26 cellular contexts compared by ENCODE assay signal in the genomic region with DNA sequence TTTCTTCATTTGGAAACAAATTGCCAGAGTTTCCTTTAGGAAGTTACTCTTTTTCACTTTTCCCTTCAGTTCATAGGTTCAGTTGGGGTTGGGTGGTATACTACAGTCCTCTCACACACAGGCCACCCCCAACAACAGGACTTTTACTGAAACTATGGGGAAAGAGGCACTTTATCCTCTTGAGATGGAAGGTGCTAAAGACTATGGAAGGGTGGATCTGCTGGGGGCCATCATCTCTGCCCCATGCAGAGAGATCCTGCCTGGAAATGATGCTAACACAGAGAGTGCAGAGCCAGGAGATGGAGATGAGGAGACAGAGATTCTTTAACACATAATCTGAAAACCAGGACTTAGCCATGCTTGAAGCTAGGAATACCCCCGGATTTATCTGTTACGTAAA. TPM values are rescaled to one million over a fixed set of nuclear protein-coding genes. Genes with fewer than 3 reads are reported as not detected.
DNase-seq lines count a peak whose midpoint lies in the region; ATAC-seq, FAIRE-seq and TF ChIP-seq lines count a peak whose summit lies in the region.
"Had no signal": no experiment of that assay in that cellular context is flagged by ENCODE, and none has a peak within 500 bp of the region (broad histone marks: within the 10 kb centered on the region; RNA-seq: fewer than 3 reads in every experiment).

No MANE protein-coding gene starts in this region.

- H3K27me3 ChIP-seq in GM23338 (ENCODE audit: insufficient read depth) (peaks cover 34% of the 10 kb centered on the region), K562 (ENCODE audit: control insufficient read depth in 2 of 2, insufficient read depth in 2 of 2, low read length in 2 of 2) (peaks cover 19 to 26% of the 10 kb centered on the region in 2 experiments), gastroesophageal sphincter (no peaks in the 10 kb centered on the region), rectal smooth muscle tissue (ENCODE audit: control insufficient read depth, insufficient read depth, low read length) (no peaks in the 10 kb centered on the region)

- peaks cover 40% of the 10 kb centered on the region for H3K4me1 Mint-ChIP-seq in GM23338
- H3K4me1 Mint-ChIP-seq: IgD-negative memory B cell had no signal

- H3K4me3 ChIP-seq in GM23338 = no peak overlapping the region
- H3K4me3 ChIP-seq in K562 = no peak overlapping the region
- no peak overlapping the region for H3K4me3 ChIP-seq in gastroesophageal sphincter
- H3K4me3 ChIP-seq in rectal smooth muscle tissue (ENCODE audit: low read length) = no peak overlapping the region

- H3K36me3 ChIP-seq in GM23338 (ENCODE audit: insufficient read depth) (no peaks in the 10 kb centered on the region), K562 (ENCODE audit: control insufficient read depth, insufficient read depth, low read length) (no peaks in the 10 kb centered on the region), gastroesophageal sphincter (no peaks in the 10 kb centered on the region), rectal smooth muscle tissue (ENCODE audit: control insufficient read depth, insufficient read depth, low read length) (no peaks in the 10 kb centered on the region)
- H3K36me3 ChIP-seq: BE2C had no signal

- H3K9me1 ChIP-seq in K562 (ENCODE audit: control insufficient read depth, insufficient read depth, low read length) = no peaks in the 10 kb centered on the region

- H2AFZ ChIP-seq in GM23338 (no peak overlapping the region), K562 (ENCODE audit: low read depth, low read length) (no peak overlapping the region)

- H3K79me2 ChIP-seq in GM23338 (replicated peaks; ENCODE audit: insufficient read depth) (no peaks in the 10 kb centered on the region), K562 (ENCODE audit: control insufficient read depth, insufficient read depth, low read length) (no peaks in the 10 kb centered on the region)

- CTCF ChIA-PET in K562 (lab: Yijun Ruan, JAX; ENCODE audit: low intra/inter-chr PET ratio) = no interaction called here

- TF ChIP-seq EP300 in K562 (IDR thresholded peaks at IDR 0.05; ENCODE audit: low read length) (no peak), gastroesophageal sphincter (IDR thresholded peaks at IDR 0.05) (no peak)

- peaks cover 21% of the 10 kb centered on the region for H3K27me3 Mint-ChIP-seq in GM23338 (ENCODE audit: insufficient read depth, low read depth, poor library complexity)

- TF ChIP-seq POLR2A in K562 (conservative IDR thresholded peaks at IDR 0.05) (no peak), gastroesophageal sphincter (IDR thresholded peaks at IDR 0.05) (no peak)

- no peaks in the 10 kb centered on the region for H3F3A ChIP-seq in GM23338 (replicated peaks; ENCODE audit: low read depth)

- H4K20me1 ChIP-seq in GM23338 (replicated peaks; ENCODE audit: insufficient read depth) (no peaks in the 10 kb centered on the region), K562 (replicated peaks; ENCODE audit: control insufficient read depth, insufficient read depth, low read length) (no peaks in the 10 kb centered on the region)

- peak; percentile 6 for FAIRE-seq in K562 (lab: Jason Lieb, UNC)
- FAIRE-seq: GM12891 had no signal

- H3K9ac ChIP-seq in K562 (ENCODE audit: insufficient read depth in 1 of 2, low read depth in 2 of 2, low read length in 2 of 2) = no peak overlapping the region
- H3K9ac ChIP-seq in rectal smooth muscle tissue (ENCODE audit: low read length) = no peak overlapping the region

- H3K4me1 ChIP-seq in GM23338 (ENCODE audit: insufficient read depth) (peaks cover 33% of the 10 kb centered on the region), K562 (replicated peaks in 1 of 2; ENCODE audit: control insufficient read depth in 2 of 2, insufficient read depth in 2 of 2, low read length in 2 of 2) (peaks cover 0 to 4% of the 10 kb centered on the region in 2 experiments; a peak in 1 of 5 replicates), gastroesophageal sphincter (peaks cover 4 to 62% (median 6%) of the 10 kb centered on the region in 3 donors), rectal smooth muscle tissue (ENCODE audit: control insufficient read depth, insufficient read depth, low read length) (peaks cover 8% of the 10 kb centered on the region)
- H3K4me1 ChIP-seq: BE2C had no signal

- in situ Hi-C loops in K562 (cut with MboI) = no loop called here

- no peaks in the 10 kb centered on the region for H3K9me3 Mint-ChIP-seq in GM23338
- H3K9me3 Mint-ChIP-seq: IgD-negative memory B cell had no signal

- intact Hi-C loops in K562 (cut with micrococcal nuclease) = no loop called here

- no peak for ATAC-seq in GM23338
- ATAC-seq in K562 = no peak
- ATAC-seq in gastroesophageal sphincter = no peak
- ATAC-seq in HG03280 (IDR thresholded peaks at IDR 0.05; ENCODE audit: unreplicated experiment) = no peak
- no peak for ATAC-seq in GM18867 (IDR thresholded peaks at IDR 0.05; ENCODE audit: unreplicated experiment)

- no TSS peak for BruUV-seq in K562 (replicated peaks; lab: Mats Ljungman, UMichigan)

- DNase-seq in GM23338 (ENCODE audit: low spot score) (no peak), K562 (ENCODE audit: extremely low read depth in 1 of 4, low spot score in 3 of 4) (no peak), NCI-H1092 (lab: John Stamatoyannopoulos, UW) (no peak)
- DNase-seq: 8988T, ACHN, BE2C, Calu3, DMS79 treated with DMSO at 0.1 percent for 48 hours, GF-D8, H7, NCI-H1048, NCI-H1417 treated with DMSO at 0.1 percent for 48 hours, NCI-H187, NCI-H2081 treated with DMSO at 0.1 percent for 48 hours, NCI-H446, NCI-H526, Right ventricle myocardium superior, RPMI8226 had no signal

- H3K4me3 Mint-ChIP-seq in GM23338 = no peak overlapping the region
- H3K4me3 Mint-ChIP-seq: CD14-positive monocyte, IgD-negative memory B cell had no signal

- no peaks in the 10 kb centered on the region for H3K36me3 Mint-ChIP-seq in GM23338 (ENCODE audit: low read depth)
- H3K36me3 Mint-ChIP-seq: CD14-positive monocyte had no signal

- peaks cover 9% of the 10 kb centered on the region for H3K9me2 ChIP-seq in GM23338 (ENCODE audit: insufficient read depth)

- TF ChIP-seq CTCF in GM23338 (conservative IDR thresholded peaks at IDR 0.05; ENCODE audit: low read depth in 2 of 2) (no peak), K562 (IDR thresholded peaks at IDR 0.05 in 2 of 3, conservative IDR thresholded peaks at IDR 0.05 in 1 of 3; ENCODE audit: insufficient read depth in 2 of 3, low read depth in 1 of 3, low read length in 3 of 3) (no peak), gastroesophageal sphincter (IDR thresholded peaks at IDR 0.05) (no peak)

- no peak for TF ChIP-seq RAD21 in K562 (CRISPR knock-in tag; conservative IDR thresholded peaks at IDR 0.05 in 1 of 2, IDR thresholded peaks at IDR 0.05 in 1 of 2)

- H3K9me3 ChIP-seq in K562 (replicated peaks; ENCODE audit: control insufficient read depth, insufficient read depth, low read depth, low read length) (no peaks in the 10 kb centered on the region), gastroesophageal sphincter (no peaks in the 10 kb centered on the region)
- H3K9me3 ChIP-seq: BE2C had no signal

- POLR2A ChIA-PET in K562 (lab: Yijun Ruan, JAX) = no interaction called here

- peak overlapping the region; percentile 7; the same call in 1 of the 2 replicates for H3K4me2 ChIP-seq in GM23338
- no peak overlapping the region for H3K4me2 ChIP-seq in K562 (ENCODE audit: insufficient read depth, low read length)

- H3K27ac Mint-ChIP-seq in GM23338 = no peak overlapping the region
- H3K27ac Mint-ChIP-seq: CD14-positive monocyte, IgD-negative memory B cell had no signal

- H3K27ac ChIP-seq in GM23338 (ENCODE audit: low read depth) (no peak overlapping the region), K562 (ENCODE audit: extremely low read depth, low read depth, low read length) (no peak overlapping the region), gastroesophageal sphincter (peak overlapping the region; percentile 61 to 76 (median 67)), rectal smooth muscle tissue (ENCODE audit: low read depth, low read length) (peak overlapping the region; percentile 34)

- 3% methylated on average over 2 of the region's 2 CpGs for WGBS in K562 (ENCODE audit: insufficient coverage, low coverage, missing lambda C conversion rate)
- WGBS in gastroesophageal sphincter (ENCODE audit: low coverage in 1 of 2), 2 donors = 62 to 73% methylated on average over 2 of the region's 2 CpGs

RNA-seq across cellular contexts. Expression of gene ILDR2, which starts 24.3 kb away (rescaled TPM):
- total RNA-seq in GM23338 (2014; rRNA removed; shearing (Covaris generic)) = 1.0 and 2.4 TPM in 2 replicates
- polyA plus RNA-seq in GM23338 (2016; fragmentation: Nextera tagmentation; extraction: Ambion mirVana) = 0.12 and 0.27 TPM in 2 replicates
- not detected in 2 replicates for total RNA-seq in K562 (2011; cell fraction: chromatin; rRNA removed; ENCODE audit: low replicate concordance)
- total RNA-seq in K562 (2011; cell fraction: nucleolus; rRNA removed) = not detected in 2 replicates
- total RNA-seq in K562 (2011; cell fraction: nucleoplasm; rRNA removed) = 0.22 TPM in 1 of 2 replicates, not detected in the other
- 0.12 and 0.18 TPM in 2 replicates for total RNA-seq in K562 (2014; rRNA removed)
- 0.04 and 0.06 TPM in 2 replicates for total RNA-seq in K562 (2014; rRNA removed; fragmentation: Illumina TruSeq; extraction: Trizol)
- 0.04 TPM in 1 of 2 replicates, not detected in the other for total RNA-seq in K562 (2015; rRNA removed; fragmentation: Illumina TruSeq; extraction: Trizol)
- total RNA-seq in K562 (2021) = 0.16 and 0.20 TPM in 2 replicates
- 0.01 and 0.20 TPM in 2 replicates for polyA plus RNA-seq in K562 (2011; rRNA removed)
- under 0.01 and 0.06 TPM in 2 replicates for polyA plus RNA-seq in K562 (2011; cell fraction: cytosol; rRNA removed)
- 0.03 TPM in 1 of 2 replicates, not detected in the other for polyA plus RNA-seq in K562 (2011; cell fraction: nucleus; rRNA removed)
- polyA plus RNA-seq in K562 (2012) = 0.01 and 0.06 TPM in 2 replicates
- polyA plus RNA-seq in K562 (2014; fragmentation: Illumina TruSeq; extraction: Trizol) = 0.18 and 0.31 TPM in 2 replicates
- not detected for polyA plus RNA-seq in K562 (2014; fragmentation: Nextera tagmentation; extraction: Ambion mirVana)
- 0.03 TPM in 1 of 2 replicates, not detected in the other for polyA plus RNA-seq in K562 (2014; rRNA removed)
- polyA minus RNA-seq in K562 (2011; rRNA and poly(A)+ RNA removed) = 0.56 TPM in 1 of 2 replicates, not detected in the other
- polyA minus RNA-seq in K562 (2011; cell fraction: cytosol; rRNA and poly(A)+ RNA removed) = not detected in 2 replicates
- under 0.01 TPM in 1 of 2 replicates, not detected in the other for polyA minus RNA-seq in K562 (2011; cell fraction: nucleus; rRNA and poly(A)+ RNA removed)
- total RNA-seq in gastroesophageal sphincter = 10 to 100 TPM in 1 of 4 donors, 1 to 10 TPM in 3; 2.7 to 15.2 (median 8.2) TPM
- polyA plus RNA-seq: CD14-positive monocyte, IgD-negative memory B cell had no signal

RNA-seq across cellular contexts. Expression of gene MAEL, which starts 38.0 kb away (rescaled TPM):
- 0.35 and 0.76 TPM in 2 replicates for total RNA-seq in GM23338 (2014; rRNA removed; shearing (Covaris generic))
- polyA plus RNA-seq in GM23338 (2016; fragmentation: Nextera tagmentation; extraction: Ambion mirVana) = 0.66 and 0.95 TPM in 2 replicates
- 0.60 TPM in 1 of 2 replicates, not detected in the other for total RNA-seq in K562 (2011; cell fraction: chromatin; rRNA removed; ENCODE audit: low replicate concordance)
- total RNA-seq in K562 (2011; cell fraction: nucleolus; rRNA removed) = 0.26 and 0.33 TPM in 2 replicates
- total RNA-seq in K562 (2011; cell fraction: nucleoplasm; rRNA removed) = not detected in 2 replicates
- 0.50 and 0.65 TPM in 2 replicates for total RNA-seq in K562 (2014; rRNA removed)
- 0.84 and 1.1 TPM in 2 replicates for total RNA-seq in K562 (2014; rRNA removed; fragmentation: Illumina TruSeq; extraction: Trizol)
- total RNA-seq in K562 (2015; rRNA removed; fragmentation: Illumina TruSeq; extraction: Trizol) = 0.51 and 1.2 TPM in 2 replicates
- total RNA-seq in K562 (2021) = 0.74 and 0.75 TPM in 2 replicates
- polyA plus RNA-seq in K562 (2011; rRNA removed) = 0.09 and 0.11 TPM in 2 replicates
- 0.06 TPM in 1 of 2 replicates, not detected in the other for polyA plus RNA-seq in K562 (2011; cell fraction: cytosol; rRNA removed)
- 0.06 TPM in 1 of 2 replicates, not detected in the other for polyA plus RNA-seq in K562 (2011; cell fraction: nucleus; rRNA removed)
- 0.87 and 2.1 TPM in 2 replicates for polyA plus RNA-seq in K562 (2012)
- 0.97 and 1.6 TPM in 2 replicates for polyA plus RNA-seq in K562 (2014; fragmentation: Illumina TruSeq; extraction: Trizol)
- polyA plus RNA-seq in K562 (2014; fragmentation: Nextera tagmentation; extraction: Ambion mirVana) = 1 to 10 TPM; 1.5 to 1.9 TPM
- 0.27 and 0.97 TPM in 2 replicates for polyA plus RNA-seq in K562 (2014; rRNA removed)
- 0.09 TPM in 1 of 2 replicates, not detected in the other for polyA minus RNA-seq in K562 (2011; rRNA and poly(A)+ RNA removed)
- polyA minus RNA-seq in K562 (2011; cell fraction: cytosol; rRNA and poly(A)+ RNA removed) = not detected in 2 replicates
- polyA minus RNA-seq in K562 (2011; cell fraction: nucleus; rRNA and poly(A)+ RNA removed) = not detected in 2 replicates
- total RNA-seq in gastroesophageal sphincter = 1 to 10 TPM in 2 of 4 donors, under 1 TPM in 2; 0.54 to 2.0 (median 0.90) TPM
- total RNA-seq: Calu3, H7, SK-MEL-5 had no signal
- polyA plus RNA-seq: CD14-positive monocyte, IgD-negative memory B cell had no signal

Comparison
In these comparisons a context has a peak if more than half of its experiments do, and no peak if none do; other contexts are left out.
1. H3K27ac ChIP-seq: peak in gastroesophageal sphincter (4 of 4) and rectal smooth muscle tissue (single experiment); none in GM23338 (single experiment) and K562 (single experiment).